In the genomic region with DNA sequence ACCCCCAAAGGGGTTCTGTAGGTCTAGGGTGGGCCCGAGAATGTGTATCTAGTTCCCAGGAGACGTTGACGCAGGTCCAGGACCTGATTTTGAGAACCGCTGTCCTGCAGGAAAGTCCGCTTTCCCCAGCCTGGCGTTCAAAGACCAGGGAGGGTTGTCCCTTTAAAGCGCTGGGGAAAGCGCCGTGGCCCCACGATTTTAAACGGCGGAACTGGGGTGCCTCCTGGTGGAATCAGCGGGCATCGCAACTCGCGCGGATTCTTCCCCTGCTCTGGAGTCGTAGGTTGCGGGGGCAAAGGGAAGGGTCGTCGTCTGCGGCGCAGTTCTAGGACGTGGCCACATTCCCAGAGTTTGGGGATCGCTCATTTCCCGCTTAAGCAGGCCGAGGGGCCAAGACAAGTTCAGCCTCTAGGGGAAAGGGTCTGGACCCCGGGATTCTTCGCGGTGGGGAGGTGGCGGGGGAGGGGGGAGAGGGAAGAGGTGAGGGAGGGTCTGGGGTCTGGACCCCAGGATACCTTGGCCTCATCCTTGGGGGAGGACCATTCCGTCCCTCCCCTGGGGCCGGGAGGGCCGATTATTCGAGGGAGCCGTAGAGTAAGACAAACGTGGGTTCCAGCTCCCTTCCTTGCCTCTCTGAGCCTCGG, we compare ENCODE assay signal across 8 cellular contexts. TPM values are rescaled to one million over a fixed set of nuclear protein-coding genes. Genes with fewer than 3 reads are reported as not detected.
DNase-seq lines count a peak whose midpoint lies in the region; ATAC-seq lines count a peak whose summit lies in the region.

No MANE protein-coding gene starts in this region.

- intact Hi-C loops in left colon (cut with DNase I, micrococcal nuclease) = loop anchor here (5.0 kb wide), 2 partner anchors 86 to 206 kb away; no protein-coding TSS in a partner anchor

- ATAC-seq in left colon = peak; percentile 83
- no peak for ATAC-seq in GM19328 (IDR thresholded peaks at IDR 0.05; ENCODE audit: unreplicated experiment)

- DNase-seq in NCI-H524 (lab: John Stamatoyannopoulos, UW) (peak; percentile 52 to 71), NCI-H524 treated with DMSO at 0.1 percent for 48 hours (lab: John Stamatoyannopoulos, UW) (no peak), NCI-H2171 (lab: John Stamatoyannopoulos, UW) (peak; percentile 49), cerebellum (ENCODE audit: low spot score) (peak; percentile 78), left colon (peak in 1 of 2 donors; percentile 75)
- DNase-seq in activated CD4-positive, CD25-positive, alpha-beta regulatory T cell treated with anti-CD3 and anti-CD28 coated beads, Interleukin-2, amount 50 U/mL, for 72 hours = peak; percentile 83
- DNase-seq in stimulated activated CD4-positive, alpha-beta T cell treated with anti-CD3 and anti-CD28 coated beads, Interleukin-2, amount 100 ng/mL, for 24 hours = peak; percentile 86 to 87

RNA-seq across cellular contexts. Expression of gene PNMA8B, which starts 7.7 kb away (rescaled TPM):
- 6.2 TPM for total RNA-seq in cerebellum
- total RNA-seq in left colon = under 1 TPM; 0.21 to 0.61 TPM

RNA-seq across cellular contexts. Expression of gene PNMA8A, which starts 16.6 kb away (rescaled TPM):
- total RNA-seq in cerebellum = 41.1 TPM
- 1 to 10 TPM in 1 of 2 donors, under 1 TPM in 1; 0.24 to 1.1 TPM for total RNA-seq in left colon

RNA-seq across cellular contexts. Expression of gene PNMA8C, which starts 59.2 kb away (rescaled TPM):
- total RNA-seq in cerebellum = 8.9 TPM
- under 1 TPM in 1 of 2 donors, not detected in 1; 0.06 TPM for total RNA-seq in left colon

Comparison
In these comparisons a context has a peak if more than half of its experiments do, and no peak if none do; other contexts are left out.
1. RNA of gene PNMA8A, which starts 16.6 kb away (total RNA-seq): 41.1 TPM in cerebellum (single experiment); 0.24 to 1.1 TPM in left colon; every median in the first group is over 10 times any median in the second.